9 cellular contexts compared by ENCODE assay signal in genomic region chr22:40381461-40381860, GRCh38.
"Had no signal": no experiment of that assay in that cellular context is flagged by ENCODE, and none has a peak within 500 bp of the region (broad histone marks: within the 10 kb centered on the region; RNA-seq: fewer than 3 reads in every experiment).

No MANE protein-coding gene starts in this region.

- H3K36me3 ChIP-seq: HAP-1 had no signal

- H3K9ac ChIP-seq: GM23248 had no signal

- H3K9me3 ChIP-seq: HAP-1 had no signal

- H3K9me3 Mint-ChIP-seq: HFFc6, IgD-negative memory B cell had no signal

- H3K4me1 ChIP-seq: HAP-1 had no signal

- H3K4me3 Mint-ChIP-seq: HFFc6, IgD-negative memory B cell had no signal

- H3K27ac ChIP-seq: GM23248, HL-60 had no signal

- H2AFZ ChIP-seq: GM23248 had no signal

- H3K27ac Mint-ChIP-seq: HFFc6 had no signal

- ATAC-seq: HCT116 had no signal

- H3K27me3 Mint-ChIP-seq: IgD-negative memory B cell had no signal

- DNase-seq: GM23248, GOT3, H7, HFFc6, KBM-7 had no signal

- H3K4me3 ChIP-seq: GM23248, HAP-1 had no signal
